1 cellular context compared by ENCODE assay signal in genomic region chr12:116604883-116605641, GRCh38.
TF ChIP-seq lines count a peak whose summit lies in the region.

No MANE protein-coding gene starts in this region.

TF ChIP-seq in IMR-90, 13 proteins besides CTCF, POLR2A, EP300 and RAD21:
- no peak for TF ChIP-seq ELK1 (IDR thresholded peaks at IDR 0.05; ENCODE audit: borderline replicate concordance, low read depth, low read length)
- no peak for TF ChIP-seq BHLHE40 (IDR thresholded peaks at IDR 0.05; ENCODE audit: low read depth, low read length)
- TF ChIP-seq NFE2L2 (IDR thresholded peaks at IDR 0.05; ENCODE audit: low read depth, low read length) = no peak
- no peak for TF ChIP-seq MAZ (IDR thresholded peaks at IDR 0.05; ENCODE audit: borderline replicate concordance, low read depth, low read length)
- no peak for TF ChIP-seq SMC3 (IDR thresholded peaks at IDR 0.05; ENCODE audit: low read depth, low read length)
- no peak for TF ChIP-seq USF2 (IDR thresholded peaks at IDR 0.05; ENCODE audit: low read depth, low read length)
- no peak for TF ChIP-seq CHD1 (IDR thresholded peaks at IDR 0.05; ENCODE audit: low read depth, low read length)
- no peak for TF ChIP-seq RFX5 (IDR thresholded peaks at IDR 0.05; ENCODE audit: low read depth, low read length)
- no peak for TF ChIP-seq RCOR1 (IDR thresholded peaks at IDR 0.05; ENCODE audit: insufficient replicate concordance, low read length)
- TF ChIP-seq CEBPB (IDR thresholded peaks at IDR 0.05; ENCODE audit: low read depth, low read length) = no peak
- no peak for TF ChIP-seq MXI1 (IDR thresholded peaks at IDR 0.05; ENCODE audit: borderline replicate concordance, low read depth, low read length)
- TF ChIP-seq MAFK (IDR thresholded peaks at IDR 0.05; ENCODE audit: low read depth, low read length) = no peak
- no peak for TF ChIP-seq FOS (IDR thresholded peaks at IDR 0.05; ENCODE audit: low read depth, low read length)
